ENCODE assay signal across 1 cellular context in the genomic region with DNA sequence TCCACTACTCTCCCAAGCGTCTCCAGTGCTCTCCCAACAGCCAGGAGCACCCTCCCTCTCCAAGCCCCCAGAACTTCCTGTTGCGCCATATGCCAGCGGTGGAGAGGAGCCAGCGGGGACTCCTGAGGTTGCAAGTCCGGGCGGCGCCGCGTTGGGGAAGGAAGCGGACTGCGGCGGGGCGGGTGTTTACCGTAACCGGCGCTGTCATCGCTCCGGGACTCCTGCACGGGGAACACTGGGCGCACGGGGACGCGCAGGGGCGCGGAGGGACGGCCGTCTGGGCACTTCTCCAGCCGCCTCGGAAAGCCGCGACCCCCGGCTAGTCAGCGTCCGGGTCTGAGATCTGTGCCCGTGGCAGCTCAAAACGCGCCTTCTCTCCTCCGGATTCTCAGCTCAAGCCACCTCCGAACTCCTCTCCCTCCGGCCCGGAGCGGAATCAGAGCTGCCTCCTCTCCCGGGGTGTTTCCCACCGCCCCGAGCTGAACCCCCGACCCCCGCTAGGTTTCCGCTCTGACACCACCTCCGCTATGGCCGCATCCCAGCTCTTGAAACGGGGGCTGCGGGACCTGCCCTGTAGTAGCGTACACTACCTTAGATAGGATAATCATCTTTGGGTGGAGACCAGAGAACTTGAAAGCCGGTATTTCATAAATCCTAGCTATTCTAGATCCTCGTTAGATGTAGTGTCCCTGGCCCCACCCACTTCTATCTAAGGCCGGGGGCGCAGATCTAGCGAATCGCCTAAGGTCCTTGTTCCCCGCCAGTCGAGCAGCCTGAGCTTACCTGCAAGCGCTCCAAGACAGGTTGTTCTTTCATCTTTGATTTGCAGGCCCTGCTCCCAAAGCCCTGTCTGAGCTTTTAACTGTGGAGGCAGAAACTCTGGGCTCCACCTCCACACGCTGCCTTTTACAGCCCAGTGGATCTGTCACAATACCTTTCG.
A peak's percentile ranks its signal among the peaks of the same experiment; 100 is the strongest.
TF ChIP-seq lines count a peak whose summit lies in the region.

A gene with protein sequence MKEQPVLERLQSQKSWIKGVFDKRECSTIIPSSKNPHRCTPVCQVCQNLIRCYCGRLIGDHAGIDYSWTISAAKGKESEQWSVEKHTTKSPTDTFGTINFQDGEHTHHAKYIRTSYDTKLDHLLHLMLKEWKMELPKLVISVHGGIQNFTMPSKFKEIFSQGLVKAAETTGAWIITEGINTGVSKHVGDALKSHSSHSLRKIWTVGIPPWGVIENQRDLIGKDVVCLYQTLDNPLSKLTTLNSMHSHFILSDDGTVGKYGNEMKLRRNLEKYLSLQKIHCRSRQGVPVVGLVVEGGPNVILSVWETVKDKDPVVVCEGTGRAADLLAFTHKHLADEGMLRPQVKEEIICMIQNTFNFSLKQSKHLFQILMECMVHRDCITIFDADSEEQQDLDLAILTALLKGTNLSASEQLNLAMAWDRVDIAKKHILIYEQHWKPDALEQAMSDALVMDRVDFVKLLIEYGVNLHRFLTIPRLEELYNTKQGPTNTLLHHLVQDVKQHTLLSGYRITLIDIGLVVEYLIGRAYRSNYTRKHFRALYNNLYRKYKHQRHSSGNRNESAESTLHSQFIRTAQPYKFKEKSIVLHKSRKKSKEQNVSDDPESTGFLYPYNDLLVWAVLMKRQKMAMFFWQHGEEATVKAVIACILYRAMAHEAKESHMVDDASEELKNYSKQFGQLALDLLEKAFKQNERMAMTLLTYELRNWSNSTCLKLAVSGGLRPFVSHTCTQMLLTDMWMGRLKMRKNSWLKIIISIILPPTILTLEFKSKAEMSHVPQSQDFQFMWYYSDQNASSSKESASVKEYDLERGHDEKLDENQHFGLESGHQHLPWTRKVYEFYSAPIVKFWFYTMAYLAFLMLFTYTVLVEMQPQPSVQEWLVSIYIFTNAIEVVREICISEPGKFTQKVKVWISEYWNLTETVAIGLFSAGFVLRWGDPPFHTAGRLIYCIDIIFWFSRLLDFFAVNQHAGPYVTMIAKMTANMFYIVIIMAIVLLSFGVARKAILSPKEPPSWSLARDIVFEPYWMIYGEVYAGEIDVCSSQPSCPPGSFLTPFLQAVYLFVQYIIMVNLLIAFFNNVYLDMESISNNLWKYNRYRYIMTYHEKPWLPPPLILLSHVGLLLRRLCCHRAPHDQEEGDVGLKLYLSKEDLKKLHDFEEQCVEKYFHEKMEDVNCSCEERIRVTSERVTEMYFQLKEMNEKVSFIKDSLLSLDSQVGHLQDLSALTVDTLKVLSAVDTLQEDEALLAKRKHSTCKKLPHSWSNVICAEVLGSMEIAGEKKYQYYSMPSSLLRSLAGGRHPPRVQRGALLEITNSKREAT (N-terminal part only) (minus strand): TSS at position 881 of the 940 bp plus-strand sequence. CDS start 65 bp downstream, at position 816.

TF ChIP-seq in HepG2, 621 proteins besides CTCF, POLR2A, EP300 and RAD21 (continued from another document and continues in another):
- TF ChIP-seq, protein P1, sequence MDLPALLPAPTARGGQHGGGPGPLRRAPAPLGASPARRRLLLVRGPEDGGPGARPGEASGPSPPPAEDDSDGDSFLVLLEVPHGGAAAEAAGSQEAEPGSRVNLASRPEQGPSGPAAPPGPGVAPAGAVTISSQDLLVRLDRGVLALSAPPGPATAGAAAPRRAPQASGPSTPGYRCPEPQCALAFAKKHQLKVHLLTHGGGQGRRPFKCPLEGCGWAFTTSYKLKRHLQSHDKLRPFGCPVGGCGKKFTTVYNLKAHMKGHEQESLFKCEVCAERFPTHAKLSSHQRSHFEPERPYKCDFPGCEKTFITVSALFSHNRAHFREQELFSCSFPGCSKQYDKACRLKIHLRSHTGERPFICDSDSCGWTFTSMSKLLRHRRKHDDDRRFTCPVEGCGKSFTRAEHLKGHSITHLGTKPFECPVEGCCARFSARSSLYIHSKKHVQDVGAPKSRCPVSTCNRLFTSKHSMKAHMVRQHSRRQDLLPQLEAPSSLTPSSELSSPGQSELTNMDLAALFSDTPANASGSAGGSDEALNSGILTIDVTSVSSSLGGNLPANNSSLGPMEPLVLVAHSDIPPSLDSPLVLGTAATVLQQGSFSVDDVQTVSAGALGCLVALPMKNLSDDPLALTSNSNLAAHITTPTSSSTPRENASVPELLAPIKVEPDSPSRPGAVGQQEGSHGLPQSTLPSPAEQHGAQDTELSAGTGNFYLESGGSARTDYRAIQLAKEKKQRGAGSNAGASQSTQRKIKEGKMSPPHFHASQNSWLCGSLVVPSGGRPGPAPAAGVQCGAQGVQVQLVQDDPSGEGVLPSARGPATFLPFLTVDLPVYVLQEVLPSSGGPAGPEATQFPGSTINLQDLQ (CRISPR knock-in tag; IDR thresholded peaks at IDR 0.05): no peak
- TF ChIP-seq, protein P2, sequence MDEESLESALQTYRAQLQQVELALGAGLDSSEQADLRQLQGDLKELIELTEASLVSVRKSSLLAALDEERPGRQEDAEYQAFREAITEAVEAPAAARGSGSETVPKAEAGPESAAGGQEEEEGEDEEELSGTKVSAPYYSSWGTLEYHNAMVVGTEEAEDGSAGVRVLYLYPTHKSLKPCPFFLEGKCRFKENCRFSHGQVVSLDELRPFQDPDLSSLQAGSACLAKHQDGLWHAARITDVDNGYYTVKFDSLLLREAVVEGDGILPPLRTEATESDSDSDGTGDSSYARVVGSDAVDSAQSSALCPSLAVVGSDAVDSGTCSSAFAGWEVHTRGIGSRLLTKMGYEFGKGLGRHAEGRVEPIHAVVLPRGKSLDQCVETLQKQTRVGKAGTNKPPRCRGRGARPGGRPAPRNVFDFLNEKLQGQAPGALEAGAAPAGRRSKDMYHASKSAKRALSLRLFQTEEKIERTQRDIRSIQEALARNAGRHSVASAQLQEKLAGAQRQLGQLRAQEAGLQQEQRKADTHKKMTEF (CRISPR knock-in tag; IDR thresholded peaks at IDR 0.05): peak; percentile 34; the same call in 1 of the 2 replicates
- TF ChIP-seq ZNF230 (CRISPR knock-in tag; IDR thresholded peaks at IDR 0.05) (no peak), ZNF75D (CRISPR knock-in tag; IDR thresholded peaks at IDR 0.05; ENCODE audit: borderline replicate concordance) (no peak), ZC3H13 (CRISPR knock-in tag; IDR thresholded peaks at IDR 0.05) (no peak), MTF1 (CRISPR knock-in tag; IDR thresholded peaks at IDR 0.05) (no peak), NFKBIZ (CRISPR knock-in tag; IDR thresholded peaks at IDR 0.05) (no peak), SMAD3 (CRISPR knock-in tag; IDR thresholded peaks at IDR 0.05) (no peak), U2AF2 (IDR thresholded peaks at IDR 0.05; ENCODE audit: low read depth, low read length) (no peak), TBX2 (CRISPR knock-in tag; IDR thresholded peaks at IDR 0.05; ENCODE audit: borderline replicate concordance) (peak; percentile 29; the same call in 1 of the 2 replicates), NFKB2 (CRISPR knock-in tag; IDR thresholded peaks at IDR 0.05; ENCODE audit: borderline replicate concordance) (no peak), ZNF546 (CRISPR knock-in tag; conservative IDR thresholded peaks at IDR 0.05) (no peak), SMARCC2 (IDR thresholded peaks at IDR 0.05) (no peak), ZNF552 (CRISPR knock-in tag; IDR thresholded peaks at IDR 0.05; ENCODE audit: borderline replicate concordance) (no peak; the same call in 1 of the 2 replicates), ZFP82 (CRISPR knock-in tag; IDR thresholded peaks at IDR 0.05; ENCODE audit: borderline replicate concordance) (no peak), ADNP (CRISPR knock-in tag; IDR thresholded peaks at IDR 0.05) (no peak), ZNF121 (CRISPR knock-in tag; IDR thresholded peaks at IDR 0.05) (no peak), MIER3 (CRISPR knock-in tag; IDR thresholded peaks at IDR 0.05; ENCODE audit: borderline replicate concordance) (no peak), ZNF556 (CRISPR knock-in tag; IDR thresholded peaks at IDR 0.05; ENCODE audit: borderline replicate concordance) (no peak), ZBTB20 (CRISPR knock-in tag; IDR thresholded peaks at IDR 0.05; ENCODE audit: borderline replicate concordance, low read depth) (no peak), LCORL (IDR thresholded peaks at IDR 0.05) (no peak), LCORL (CRISPR knock-in tag; IDR thresholded peaks at IDR 0.05) (no peak), TMF1 (CRISPR knock-in tag; IDR thresholded peaks at IDR 0.05; ENCODE audit: low read depth) (no peak), KLF11 (CRISPR knock-in tag; IDR thresholded peaks at IDR 0.05) (no peak), BORCS8-MEF2B (CRISPR knock-in tag; IDR thresholded peaks at IDR 0.05) (no peak)
- TF ChIP-seq, protein P3, sequence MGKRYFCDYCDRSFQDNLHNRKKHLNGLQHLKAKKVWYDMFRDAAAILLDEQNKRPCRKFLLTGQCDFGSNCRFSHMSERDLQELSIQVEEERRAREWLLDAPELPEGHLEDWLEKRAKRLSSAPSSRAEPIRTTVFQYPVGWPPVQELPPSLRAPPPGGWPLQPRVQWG (CRISPR knock-in tag; IDR thresholded peaks at IDR 0.05; ENCODE audit: borderline replicate concordance, low read depth): no peak
- TF ChIP-seq, protein P4, sequence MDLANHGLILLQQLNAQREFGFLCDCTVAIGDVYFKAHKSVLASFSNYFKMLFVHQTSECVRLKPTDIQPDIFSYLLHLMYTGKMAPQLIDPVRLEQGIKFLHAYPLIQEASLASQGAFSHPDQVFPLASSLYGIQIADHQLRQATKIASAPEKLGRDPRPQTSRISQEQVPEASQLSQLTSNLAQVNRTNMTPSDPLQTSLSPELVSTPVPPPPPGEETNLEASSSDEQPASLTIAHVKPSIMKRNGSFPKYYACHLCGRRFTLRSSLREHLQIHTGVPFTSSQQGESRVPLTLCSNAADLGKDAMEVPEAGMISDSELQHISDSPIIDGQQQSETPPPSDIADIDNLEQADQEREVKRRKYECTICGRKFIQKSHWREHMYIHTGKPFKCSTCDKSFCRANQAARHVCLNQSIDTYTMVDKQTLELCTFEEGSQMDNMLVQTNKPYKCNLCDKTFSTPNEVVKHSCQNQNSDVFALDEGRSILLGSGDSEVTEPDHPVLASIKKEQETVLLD (CRISPR knock-in tag; IDR thresholded peaks at IDR 0.05; ENCODE audit: low read depth): no peak
- TF ChIP-seq, protein P5, sequence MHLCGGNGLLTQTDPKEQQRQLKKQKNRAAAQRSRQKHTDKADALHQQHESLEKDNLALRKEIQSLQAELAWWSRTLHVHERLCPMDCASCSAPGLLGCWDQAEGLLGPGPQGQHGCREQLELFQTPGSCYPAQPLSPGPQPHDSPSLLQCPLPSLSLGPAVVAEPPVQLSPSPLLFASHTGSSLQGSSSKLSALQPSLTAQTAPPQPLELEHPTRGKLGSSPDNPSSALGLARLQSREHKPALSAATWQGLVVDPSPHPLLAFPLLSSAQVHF (CRISPR knock-in tag; IDR thresholded peaks at IDR 0.05): no peak
- TF ChIP-seq, protein P6, sequence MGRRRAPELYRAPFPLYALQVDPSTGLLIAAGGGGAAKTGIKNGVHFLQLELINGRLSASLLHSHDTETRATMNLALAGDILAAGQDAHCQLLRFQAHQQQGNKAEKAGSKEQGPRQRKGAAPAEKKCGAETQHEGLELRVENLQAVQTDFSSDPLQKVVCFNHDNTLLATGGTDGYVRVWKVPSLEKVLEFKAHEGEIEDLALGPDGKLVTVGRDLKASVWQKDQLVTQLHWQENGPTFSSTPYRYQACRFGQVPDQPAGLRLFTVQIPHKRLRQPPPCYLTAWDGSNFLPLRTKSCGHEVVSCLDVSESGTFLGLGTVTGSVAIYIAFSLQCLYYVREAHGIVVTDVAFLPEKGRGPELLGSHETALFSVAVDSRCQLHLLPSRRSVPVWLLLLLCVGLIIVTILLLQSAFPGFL (CRISPR knock-in tag; IDR thresholded peaks at IDR 0.05): no peak
- TF ChIP-seq, protein P7, sequence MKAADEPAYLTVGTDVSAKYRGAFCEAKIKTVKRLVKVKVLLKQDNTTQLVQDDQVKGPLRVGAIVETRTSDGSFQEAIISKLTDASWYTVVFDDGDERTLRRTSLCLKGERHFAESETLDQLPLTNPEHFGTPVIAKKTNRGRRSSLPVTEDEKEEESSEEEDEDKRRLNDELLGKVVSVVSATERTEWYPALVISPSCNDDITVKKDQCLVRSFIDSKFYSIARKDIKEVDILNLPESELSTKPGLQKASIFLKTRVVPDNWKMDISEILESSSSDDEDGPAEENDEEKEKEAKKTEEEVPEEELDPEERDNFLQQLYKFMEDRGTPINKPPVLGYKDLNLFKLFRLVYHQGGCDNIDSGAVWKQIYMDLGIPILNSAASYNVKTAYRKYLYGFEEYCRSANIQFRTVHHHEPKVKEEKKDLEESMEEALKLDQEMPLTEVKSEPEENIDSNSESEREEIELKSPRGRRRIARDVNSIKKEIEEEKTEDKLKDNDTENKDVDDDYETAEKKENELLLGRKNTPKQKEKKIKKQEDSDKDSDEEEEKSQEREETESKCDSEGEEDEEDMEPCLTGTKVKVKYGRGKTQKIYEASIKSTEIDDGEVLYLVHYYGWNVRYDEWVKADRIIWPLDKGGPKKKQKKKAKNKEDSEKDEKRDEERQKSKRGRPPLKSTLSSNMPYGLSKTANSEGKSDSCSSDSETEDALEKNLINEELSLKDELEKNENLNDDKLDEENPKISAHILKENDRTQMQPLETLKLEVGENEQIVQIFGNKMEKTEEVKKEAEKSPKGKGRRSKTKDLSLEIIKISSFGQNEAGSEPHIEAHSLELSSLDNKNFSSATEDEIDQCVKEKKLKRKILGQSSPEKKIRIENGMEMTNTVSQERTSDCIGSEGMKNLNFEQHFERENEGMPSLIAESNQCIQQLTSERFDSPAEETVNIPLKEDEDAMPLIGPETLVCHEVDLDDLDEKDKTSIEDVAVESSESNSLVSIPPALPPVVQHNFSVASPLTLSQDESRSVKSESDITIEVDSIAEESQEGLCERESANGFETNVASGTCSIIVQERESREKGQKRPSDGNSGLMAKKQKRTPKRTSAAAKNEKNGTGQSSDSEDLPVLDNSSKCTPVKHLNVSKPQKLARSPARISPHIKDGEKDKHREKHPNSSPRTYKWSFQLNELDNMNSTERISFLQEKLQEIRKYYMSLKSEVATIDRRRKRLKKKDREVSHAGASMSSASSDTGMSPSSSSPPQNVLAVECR (CRISPR knock-in tag; IDR thresholded peaks at IDR 0.05; ENCODE audit: borderline replicate concordance): peak; percentile 26; the same call in 1 of the 2 replicates
- TF ChIP-seq, protein P8, sequence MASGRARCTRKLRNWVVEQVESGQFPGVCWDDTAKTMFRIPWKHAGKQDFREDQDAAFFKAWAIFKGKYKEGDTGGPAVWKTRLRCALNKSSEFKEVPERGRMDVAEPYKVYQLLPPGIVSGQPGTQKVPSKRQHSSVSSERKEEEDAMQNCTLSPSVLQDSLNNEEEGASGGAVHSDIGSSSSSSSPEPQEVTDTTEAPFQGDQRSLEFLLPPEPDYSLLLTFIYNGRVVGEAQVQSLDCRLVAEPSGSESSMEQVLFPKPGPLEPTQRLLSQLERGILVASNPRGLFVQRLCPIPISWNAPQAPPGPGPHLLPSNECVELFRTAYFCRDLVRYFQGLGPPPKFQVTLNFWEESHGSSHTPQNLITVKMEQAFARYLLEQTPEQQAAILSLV (CRISPR knock-in tag; IDR thresholded peaks at IDR 0.05; ENCODE audit: borderline replicate concordance): no peak
